In genomic region chr1:9174243-9174642, GRCh38 we compare ENCODE assay signal across 2 cellular contexts.
TF ChIP-seq lines count a peak whose summit lies in the region.

No MANE protein-coding gene starts in this region.

TF ChIP-seq in HepG2, 621 proteins besides CTCF, POLR2A, EP300 and RAD21:
- TF ChIP-seq ZNF772 (CRISPR knock-in tag; IDR thresholded peaks at IDR 0.05) (no peak), CSRNP1 (CRISPR knock-in tag; IDR thresholded peaks at IDR 0.05) (no peak), ARNT2 (CRISPR knock-in tag; IDR thresholded peaks at IDR 0.05; ENCODE audit: low read depth) (no peak), PBX2 (CRISPR knock-in tag; IDR thresholded peaks at IDR 0.05) (no peak)
TF ChIP-seq in HepG2: peak in this region for 0.

TF ChIP-seq in endothelial cell of umbilical vein, 7 proteins besides CTCF, POLR2A, EP300 and RAD21:
- TF ChIP-seq MAX (IDR thresholded peaks at IDR 0.05; ENCODE audit: insufficient read depth, insufficient read length) (no peak), POLR2AphosphoS5 (IDR thresholded peaks at IDR 0.05; ENCODE audit: insufficient read depth, low read depth, low read length) (no peak), GATA2 (IDR thresholded peaks at IDR 0.05; ENCODE audit: insufficient read depth, insufficient read length, low read depth, low read length) (no peak), JUN (IDR thresholded peaks at IDR 0.05; ENCODE audit: borderline replicate concordance, insufficient read depth, insufficient read length, low read depth) (no peak), EZH2 (IDR thresholded peaks at IDR 0.05; ENCODE audit: borderline replicate concordance, low read depth, low read length, severe bottlenecking) (no peak), FOS (IDR thresholded peaks at IDR 0.05; ENCODE audit: borderline replicate concordance, insufficient read depth, low read length) (no peak), MYC (IDR thresholded peaks at IDR 0.05; ENCODE audit: low read depth, low read length) (no peak)
TF ChIP-seq in endothelial cell of umbilical vein: peak in this region for 0.
